Comparison of ENCODE assay signal across 1 cellular context in genomic region chr11:77095551-77096490, GRCh38.
A peak's percentile ranks its signal among the peaks of the same experiment; 100 is the strongest.
TF ChIP-seq lines count a peak whose summit lies in the region.

No MANE protein-coding gene starts in this region.

TF ChIP-seq in HepG2, 621 proteins besides CTCF, POLR2A, EP300 and RAD21 (continued from another document and continues in another):
- TF ChIP-seq ZFP91 (CRISPR knock-in tag; IDR thresholded peaks at IDR 0.05; ENCODE audit: borderline replicate concordance) (peak; percentile 76; the same call in 1 of the 2 replicates), TIGD3 (CRISPR knock-in tag; IDR thresholded peaks at IDR 0.05; ENCODE audit: borderline replicate concordance) (no peak), UBTF (CRISPR knock-in tag; IDR thresholded peaks at IDR 0.05) (peak; percentile 87), TAF15 (IDR thresholded peaks at IDR 0.05; ENCODE audit: low read depth, low read length, poor library complexity, severe bottlenecking) (no peak), SP4 (CRISPR knock-in tag; IDR thresholded peaks at IDR 0.05) (no peak), GTF3A (CRISPR knock-in tag; conservative IDR thresholded peaks at IDR 0.05) (no peak), TBX3 (IDR thresholded peaks at IDR 0.05; ENCODE audit: borderline replicate concordance) (no peak), ZNF18 (CRISPR knock-in tag; IDR thresholded peaks at IDR 0.05; ENCODE audit: insufficient replicate concordance) (no peak), ZBED4 (CRISPR knock-in tag; IDR thresholded peaks at IDR 0.05; ENCODE audit: borderline replicate concordance) (peak; percentile 83; the same call in 1 of the 2 replicates), ZNF451 (CRISPR knock-in tag; IDR thresholded peaks at IDR 0.05) (no peak), NR2F1 (CRISPR knock-in tag; IDR thresholded peaks at IDR 0.05) (no peak), ZNF615 (CRISPR knock-in tag; IDR thresholded peaks at IDR 0.05; ENCODE audit: borderline replicate concordance) (no peak), ZNF878 (CRISPR knock-in tag; IDR thresholded peaks at IDR 0.05) (no peak), SNRNP70 (IDR thresholded peaks at IDR 0.05; ENCODE audit: low read depth, low read length) (no peak), HINFP (CRISPR knock-in tag; IDR thresholded peaks at IDR 0.05; ENCODE audit: low read depth) (0 out of 2 replicates have a peak, but pooled peaks have one; percentile 12), JUNB (CRISPR knock-in tag; IDR thresholded peaks at IDR 0.05; ENCODE audit: borderline replicate concordance) (no peak), ZGPAT (CRISPR knock-in tag; IDR thresholded peaks at IDR 0.05) (peak; percentile 68; the same call in 1 of the 2 replicates), PAX8 (CRISPR knock-in tag; IDR thresholded peaks at IDR 0.05; ENCODE audit: borderline replicate concordance) (no peak), CBX1 (IDR thresholded peaks at IDR 0.05; ENCODE audit: low read depth) (peak; percentile 25), ZSCAN30 (CRISPR knock-in tag; IDR thresholded peaks at IDR 0.05) (no peak), PCBP2 (optimal IDR thresholded peaks at IDR 0.05; ENCODE audit: low read depth, low read length, poor library complexity, severe bottlenecking) (no peak), KLF15 (CRISPR knock-in tag; IDR thresholded peaks at IDR 0.05; ENCODE audit: borderline replicate concordance) (no peak), MNT (IDR thresholded peaks at IDR 0.05) (no peak), MTA1 (CRISPR knock-in tag; IDR thresholded peaks at IDR 0.05; ENCODE audit: borderline replicate concordance) (peak; percentile 22; the same call in 1 of the 2 replicates), ZNF775 (CRISPR knock-in tag; IDR thresholded peaks at IDR 0.05; ENCODE audit: borderline replicate concordance) (no peak), ZNF160 (CRISPR knock-in tag; IDR thresholded peaks at IDR 0.05) (no peak), YY1 (IDR thresholded peaks at IDR 0.05; ENCODE audit: insufficient read depth, insufficient replicate concordance, low read depth, low read length) (no peak), KIAA2018 (CRISPR knock-in tag; IDR thresholded peaks at IDR 0.05; ENCODE audit: borderline replicate concordance) (no peak)
